Comparison of ENCODE assay signal across 1 cellular context in the genomic region with DNA sequence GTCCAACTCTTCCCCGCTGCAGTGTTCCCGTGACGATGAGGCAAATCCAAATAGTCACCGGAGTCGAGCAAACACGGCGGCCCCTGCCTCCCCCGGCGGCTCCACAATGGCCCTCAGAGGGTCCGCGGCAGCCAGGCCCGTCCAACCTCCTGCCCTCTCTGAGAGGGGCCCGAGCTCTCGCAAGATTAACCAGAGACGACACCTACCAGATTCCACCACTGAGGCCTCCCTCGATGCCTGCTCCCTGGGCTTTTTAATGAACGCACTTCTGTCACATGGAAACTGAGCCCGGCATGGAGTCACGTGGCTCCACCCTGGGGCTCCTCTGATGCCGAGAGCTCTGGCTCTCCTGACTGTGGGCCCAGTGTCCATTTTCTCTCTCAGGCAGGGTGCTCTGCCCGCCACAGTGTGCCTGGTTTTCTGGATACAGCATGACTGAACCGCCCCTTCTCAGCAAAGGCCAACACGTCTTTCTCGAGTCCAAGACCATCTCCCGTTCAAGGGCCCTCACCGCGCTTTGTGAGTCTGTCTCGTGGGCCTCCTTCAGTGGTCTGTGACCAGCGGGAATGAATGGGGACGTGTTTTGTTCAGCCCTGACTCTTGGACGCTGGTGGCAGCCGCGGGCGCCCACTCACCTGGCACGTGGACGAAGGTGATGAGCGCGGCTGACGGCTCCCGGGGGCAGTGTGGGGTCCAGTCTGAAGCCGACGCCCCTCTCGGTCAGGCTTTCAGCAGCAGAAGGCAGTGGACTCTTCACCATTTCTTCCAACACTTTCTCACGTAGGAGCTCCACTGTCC.
TF ChIP-seq lines count a peak whose summit lies in the region.

No MANE protein-coding gene starts in this region.

TF ChIP-seq in HepG2, 621 proteins besides CTCF, POLR2A, EP300 and RAD21:
- TF ChIP-seq AGO2 (optimal IDR thresholded peaks at IDR 0.05; ENCODE audit: low read depth, low read length): peak; percentile 21
- no peak for TF ChIP-seq ZKSCAN5 (CRISPR knock-in tag; IDR thresholded peaks at IDR 0.05)
- TF ChIP-seq MYC (CRISPR knock-in tag; IDR thresholded peaks at IDR 0.05; ENCODE audit: borderline replicate concordance): no peak
TF ChIP-seq in HepG2: peak in this region for 1.
